12 cellular contexts compared by ENCODE assay signal in genomic region chrX:50941638-50942037, GRCh38. TPM values are rescaled to one million over a fixed set of nuclear protein-coding genes. Genes with fewer than 3 reads are reported as not detected.
DNase-seq lines count a peak whose midpoint lies in the region; ATAC-seq and TF ChIP-seq lines count a peak whose summit lies in the region.
"Had no signal": no experiment of that assay in that cellular context is flagged by ENCODE, and none has a peak within 500 bp of the region (broad histone marks: within the 10 kb centered on the region; RNA-seq: fewer than 3 reads in every experiment).

No MANE protein-coding gene starts in this region.

- no peak overlapping the region for H3K27ac Mint-ChIP-seq in GM23338
- H3K27ac Mint-ChIP-seq: stimulated activated effector memory CD8-positive, alpha-beta T cell treated with anti-CD3 and anti-CD28 coated beads, Interleukin-12 subunit alpha, Interleukin-12 subunit beta, amount 100 ng/mL, for 72 hours; T-helper 1 cell treated with Interleukin-12 subunit alpha and Interleukin-12 subunit beta and Interleukin-4 antibody, amounts not matched to agents 30 μg/mL and 1 μg/mL, for 36 hours had no signal

- H4K20me1 ChIP-seq in GM23338 (replicated peaks; ENCODE audit: insufficient read depth): no peaks in the 10 kb centered on the region

- ATAC-seq in GM23338: no peak
- ATAC-seq in left lobe of liver: peak; percentile 47
- ATAC-seq: stimulated activated effector memory CD8-positive, alpha-beta T cell treated with anti-CD3 and anti-CD28 coated beads, Interleukin-12 subunit alpha, Interleukin-12 subunit beta, amount 100 ng/mL, for 72 hours had no signal

- no peaks in the 10 kb centered on the region for H3K9me2 ChIP-seq in GM23338 (ENCODE audit: insufficient read depth)

- H3K27ac ChIP-seq in GM23338 (ENCODE audit: low read depth): no peak overlapping the region
- H3K27ac ChIP-seq in thyroid gland: no peak overlapping the region

- CTCF ChIA-PET in BJ (lab: Yijun Ruan, JAX): interaction anchor here (1.3 kb wide), 1 partner anchor 22 kb away, joined by 3 read pairs; no protein-coding TSS in a partner anchor

- H3K36me3 ChIP-seq in BJ (ENCODE audit: control insufficient read depth, insufficient read depth, low read length) (no peaks in the 10 kb centered on the region), GM23338 (ENCODE audit: insufficient read depth) (no peaks in the 10 kb centered on the region), thyroid gland (no peaks in the 10 kb centered on the region)

- intact Hi-C loops in thyroid gland (cut with DNase I): no loop called here

- 85 to 98% methylated on average over 3 of the region's 3 CpGs for WGBS in thyroid gland, 2 donors

- H3K79me2 ChIP-seq in GM23338 (replicated peaks; ENCODE audit: insufficient read depth): no peaks in the 10 kb centered on the region

- POLR2A ChIA-PET in BJ (lab: Charles Lee): no interaction called here

- no peaks in the 10 kb centered on the region for H3F3A ChIP-seq in GM23338 (replicated peaks; ENCODE audit: low read depth)

- no peaks in the 10 kb centered on the region for H3K9me3 ChIP-seq in thyroid gland

- DNase-seq in BJ (ENCODE audit: low read depth): no peak
- peak; percentile 24 for DNase-seq in GM23338 (ENCODE audit: low spot score)
- peak; percentile 0 to 4 for DNase-seq in activated CD4-positive, alpha-beta T cell treated with anti-CD3 and anti-CD28 coated beads, Interleukin-2, amount 50 U/mL, for 48 hours
- no peak for DNase-seq in left lobe of liver (ENCODE audit: low spot score)
- no peak for DNase-seq in NCI-H2196 treated with DMSO at 0.1 percent for 48 hours (lab: John Stamatoyannopoulos, UW; ENCODE audit: unreplicated experiment)
- no peak for DNase-seq in thyroid gland
- no peak for DNase-seq in stimulated activated naive CD4-positive, alpha-beta T cell (lab: John Stamatoyannopoulos, UW)
- no peak for DNase-seq in NCI-H748 treated with DMSO at 0.1 percent for 48 hours (lab: John Stamatoyannopoulos, UW)
- DNase-seq: NCI-H2029 treated with DMSO at 0.1 percent for 48 hours had no signal

- H3K36me3 Mint-ChIP-seq in GM23338 (ENCODE audit: low read depth): peaks cover 10% of the 10 kb centered on the region; the same call in 2 of the 3 replicates
- H3K36me3 Mint-ChIP-seq: stimulated activated effector memory CD8-positive, alpha-beta T cell treated with anti-CD3 and anti-CD28 coated beads, Interleukin-12 subunit alpha, Interleukin-12 subunit beta, amount 100 ng/mL, for 72 hours had no signal

- no peak overlapping the region for H3K4me3 Mint-ChIP-seq in GM23338
- H3K4me3 Mint-ChIP-seq: stimulated activated effector memory CD8-positive, alpha-beta T cell treated with anti-CD3 and anti-CD28 coated beads, Interleukin-12 subunit alpha, Interleukin-12 subunit beta, amount 100 ng/mL, for 72 hours; T-helper 1 cell treated with Interleukin-12 subunit alpha and Interleukin-12 subunit beta and Interleukin-4 antibody, amounts not matched to agents 30 μg/mL and 1 μg/mL, for 36 hours had no signal

- peaks cover 2% of the 10 kb centered on the region for H3K27me3 Mint-ChIP-seq in GM23338 (ENCODE audit: insufficient read depth, low read depth, poor library complexity)

- H3K27me3 ChIP-seq in BJ (ENCODE audit: control insufficient read depth, insufficient read depth, low read length): no peaks in the 10 kb centered on the region
- H3K27me3 ChIP-seq in GM23338 (ENCODE audit: insufficient read depth): no peaks in the 10 kb centered on the region
- H3K27me3 ChIP-seq in thyroid gland: no peaks in the 10 kb centered on the region

- H3K4me3 ChIP-seq in BJ (ENCODE audit: low read depth, low read length) (no peak overlapping the region), GM23338 (no peak overlapping the region), thyroid gland (replicated peaks in 1 of 3) (no peak overlapping the region)

- no peak overlapping the region for H3K4me2 ChIP-seq in GM23338

- no peak overlapping the region for H2AFZ ChIP-seq in GM23338

- TF ChIP-seq POLR2A in thyroid gland (IDR thresholded peaks at IDR 0.05): no peak

- TF ChIP-seq CTCF in BJ (IDR thresholded peaks at IDR 0.05; ENCODE audit: insufficient read depth, low read depth, low read length) (peak; percentile 29; the same call in 1 of the 2 replicates), GM23338 (conservative IDR thresholded peaks at IDR 0.05; ENCODE audit: low read depth in 2 of 2) (peak; percentile 35 to 41), thyroid gland (IDR thresholded peaks at IDR 0.05) (no peak)

- peaks cover 3% of the 10 kb centered on the region; the same call in 1 of the 3 replicates for H3K4me1 Mint-ChIP-seq in GM23338
- H3K4me1 Mint-ChIP-seq: stimulated activated effector memory CD8-positive, alpha-beta T cell treated with anti-CD3 and anti-CD28 coated beads, Interleukin-12 subunit alpha, Interleukin-12 subunit beta, amount 100 ng/mL, for 72 hours had no signal

- H3K4me1 ChIP-seq in GM23338 (ENCODE audit: insufficient read depth): no peaks in the 10 kb centered on the region
- H3K4me1 ChIP-seq in thyroid gland: no peaks in the 10 kb centered on the region

- H3K9me3 Mint-ChIP-seq in GM23338: peaks cover 12% of the 10 kb centered on the region
- H3K9me3 Mint-ChIP-seq: stimulated activated effector memory CD8-positive, alpha-beta T cell treated with anti-CD3 and anti-CD28 coated beads, Interleukin-12 subunit alpha, Interleukin-12 subunit beta, amount 100 ng/mL, for 72 hours; T-helper 1 cell treated with Interleukin-12 subunit alpha and Interleukin-12 subunit beta and Interleukin-4 antibody, amounts not matched to agents 30 μg/mL and 1 μg/mL, for 36 hours had no signal

TF ChIP-seq in GM23338, 12 proteins besides CTCF, POLR2A, EP300 and RAD21 (continues in another document):
- TF ChIP-seq STAT1 (IDR thresholded peaks at IDR 0.05; ENCODE audit: unreplicated experiment) (no peak), JUNB (IDR thresholded peaks at IDR 0.05; ENCODE audit: unreplicated experiment) (no peak), POLR2AphosphoS5 (IDR thresholded peaks at IDR 0.05; ENCODE audit: low read depth) (no peak), ZNF462 (CRISPR knock-in tag; IDR thresholded peaks at IDR 0.05) (no peak), NANOG (IDR thresholded peaks at IDR 0.05; ENCODE audit: borderline replicate concordance) (no peak), ZNF331 (CRISPR knock-in tag; IDR thresholded peaks at IDR 0.05; ENCODE audit: low read depth) (no peak)

RNA-seq across cellular contexts. Expression of gene BMP15, which starts 31.1 kb away (rescaled TPM):
- polyA plus RNA-seq in BJ (2011; rRNA removed): not detected in 2 replicates
- polyA minus RNA-seq in BJ (2011; rRNA and poly(A)+ RNA removed): not detected in 2 replicates
- total RNA-seq in GM23338 (2014; rRNA removed; shearing (Covaris generic)): not detected in 2 replicates
- not detected in 2 replicates for polyA plus RNA-seq in GM23338 (2016; fragmentation: Nextera tagmentation; extraction: Ambion mirVana)
- not detected for total RNA-seq in left lobe of liver
- total RNA-seq in thyroid gland: not detected
- total RNA-seq: posterior vena cava had no signal

Comparison
In these comparisons a context has a peak if more than half of its experiments do, and no peak if none do; other contexts are left out.
1. DNase-seq: peak in GM23338 (single experiment) and activated CD4-positive, alpha-beta T cell treated with anti-CD3 and anti-CD28 coated beads, Interleukin-2, amount 50 U/mL, for 48 hours (2 of 2); none in BJ (single experiment), left lobe of liver (single experiment), NCI-H2196 treated with DMSO at 0.1 percent for 48 hours (single experiment), thyroid gland (0 of 2), stimulated activated naive CD4-positive, alpha-beta T cell (0 of 6) and NCI-H748 treated with DMSO at 0.1 percent for 48 hours (single experiment).
2. CTCF ChIP-seq: peak in BJ (single experiment) and GM23338 (2 of 2); none in thyroid gland (0 of 6).